In the genomic region with DNA sequence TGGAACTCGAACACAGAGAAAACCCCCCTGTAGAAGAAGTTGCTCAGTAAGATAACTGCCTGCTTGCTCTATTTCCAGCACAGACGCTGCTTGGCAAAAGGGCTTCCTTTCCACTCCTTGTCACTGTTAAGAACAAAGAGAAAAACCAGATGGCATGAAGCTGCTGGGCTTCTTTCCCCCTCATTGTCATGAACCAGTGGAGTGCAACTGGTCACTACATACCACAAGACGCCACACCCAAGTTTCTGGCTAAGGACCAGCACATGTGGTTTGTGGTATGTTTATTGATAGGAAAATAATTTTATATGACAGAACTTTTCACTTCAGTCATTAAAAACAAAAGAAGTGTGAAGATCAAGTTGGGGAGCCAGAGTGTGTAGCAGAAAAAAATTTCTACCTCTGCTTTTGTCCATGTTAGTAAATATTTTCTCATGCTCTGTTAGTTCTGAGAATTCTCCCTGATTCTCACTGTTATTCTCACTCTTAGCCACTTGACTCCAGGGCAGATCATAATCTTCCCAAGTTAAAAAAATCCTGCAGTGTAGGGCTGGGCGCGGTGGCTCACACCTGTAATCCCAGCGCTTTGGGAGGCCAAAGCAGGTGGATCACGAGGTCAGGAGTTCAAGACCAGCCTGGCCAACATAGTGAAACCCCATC, we compare ENCODE assay signal across 11 cellular contexts. TPM values are rescaled to one million over a fixed set of nuclear protein-coding genes. Genes with fewer than 3 reads are reported as not detected.
DNase-seq lines count a peak whose midpoint lies in the region; ATAC-seq and TF ChIP-seq lines count a peak whose summit lies in the region.
"Had no signal": no experiment of that assay in that cellular context is flagged by ENCODE, and none has a peak within 500 bp of the region (broad histone marks: within the 10 kb centered on the region; RNA-seq: fewer than 3 reads in every experiment).

No MANE protein-coding gene starts in this region.

- no peaks in the 10 kb centered on the region for H3K9me3 Mint-ChIP-seq in neural crest cell
- H3K9me3 Mint-ChIP-seq: activated B cell treated with CpG ODN at 0.5 μM for 24 hours had no signal

- no peak overlapping the region for H3K4me3 ChIP-seq in epithelial cell of esophagus (ENCODE audit: low read length)
- H3K4me3 ChIP-seq in WERI-Rb-1 (ENCODE audit: low read depth, low read length), result no peak overlapping the region
- H3K4me3 ChIP-seq: pancreas had no signal

- peaks cover 25% of the 10 kb centered on the region for H3K4me1 Mint-ChIP-seq in neural crest cell

- in situ Hi-C loops in Caki2 (cut with HindIII; ENCODE audit: low pct_unique_long_range_greater_than_20kb, low sequenced_read_pairs), result no loop called here

- peak; percentile 86 for DNase-seq in Caki2 (ENCODE audit: low read depth)
- peak; percentile 23 for DNase-seq in NCI-H226
- peak; percentile 40 for DNase-seq in epithelial cell of esophagus (ENCODE audit: low read depth)
- no peak for DNase-seq in neural crest cell (ENCODE audit: low read depth, low spot score)
- DNase-seq in GM20000 (ENCODE audit: low spot score), result no peak
- no peak for DNase-seq in activated T-cell treated with anti-CD3 and anti-CD28 coated beads for 4 hours
- DNase-seq in WERI-Rb-1, result no peak
- DNase-seq: activated B cell treated with CpG ODN at 0.5 μM for 24 hours, NCI-H1930, pancreas had no signal

- peaks cover 8% of the 10 kb centered on the region for H3K36me3 Mint-ChIP-seq in neural crest cell (ENCODE audit: low read depth)

- H3K27me3 Mint-ChIP-seq in neural crest cell (ENCODE audit: low read depth), result no peaks in the 10 kb centered on the region
- H3K27me3 Mint-ChIP-seq: activated B cell treated with CpG ODN at 0.5 μM for 24 hours had no signal

- TF ChIP-seq CTCF in epithelial cell of esophagus (IDR thresholded peaks at IDR 0.05; ENCODE audit: insufficient read depth, low read depth, low read length, missing control alignments) (no peak), neural crest cell (conservative IDR thresholded peaks at IDR 0.05) (no peak), GM20000 (IDR thresholded peaks at IDR 0.05; ENCODE audit: extremely low read depth, missing control alignments) (no peak), WERI-Rb-1 (IDR thresholded peaks at IDR 0.05; ENCODE audit: low read depth, low read length) (no peak)

- peak overlapping the region; percentile 69 for H3K27ac Mint-ChIP-seq in neural crest cell (ENCODE audit: unreplicated experiment)
- H3K27ac Mint-ChIP-seq: activated B cell treated with CpG ODN at 0.5 μM for 24 hours had no signal

- no peaks in the 10 kb centered on the region for H3K9me3 ChIP-seq in WERI-Rb-1 (ENCODE audit: severe bottlenecking)
- H3K9me3 ChIP-seq: pancreas had no signal

- peaks cover 28% of the 10 kb centered on the region for H3K36me3 ChIP-seq in WERI-Rb-1
- H3K36me3 ChIP-seq: pancreas had no signal

- no peak for ATAC-seq in GM19324 (IDR thresholded peaks at IDR 0.05; ENCODE audit: low FRiP score, unreplicated experiment)

- no peak overlapping the region for H3K27ac ChIP-seq in WERI-Rb-1
- H3K27ac ChIP-seq: pancreas had no signal

- H3K27me3 ChIP-seq in WERI-Rb-1 (ENCODE audit: insufficient read depth, low read depth, severe bottlenecking), result no peaks in the 10 kb centered on the region
- H3K27me3 ChIP-seq: pancreas had no signal

- no peak overlapping the region for H3K4me3 Mint-ChIP-seq in neural crest cell
- H3K4me3 Mint-ChIP-seq: activated B cell treated with CpG ODN at 0.5 μM for 24 hours had no signal

RNA-seq across cellular contexts. Expression of gene CLK3, which starts 37.9 kb away (rescaled TPM):
- total RNA-seq in Caki2 (2014; rRNA removed; shearing (Covaris generic); ENCODE audit: low replicate concordance), result 40.5 and 45.1 TPM in 2 replicates
- total RNA-seq in neural crest cell, result 79.2 and 88.7 TPM in 2 replicates

RNA-seq across cellular contexts. Expression of gene EDC3, which starts 42.3 kb away (rescaled TPM):
- total RNA-seq in Caki2 (2014; rRNA removed; shearing (Covaris generic); ENCODE audit: low replicate concordance), result 26.0 and 31.8 TPM in 2 replicates
- total RNA-seq in neural crest cell, result 69.8 and 75.0 TPM in 2 replicates

Comparison
In these comparisons a context has a peak if more than half of its experiments do, and no peak if none do; other contexts are left out.
1. DNase-seq: peak in Caki2 (single experiment), NCI-H226 (single experiment) and epithelial cell of esophagus (single experiment); none in neural crest cell (single experiment), GM20000 (single experiment), activated T-cell treated with anti-CD3 and anti-CD28 coated beads for 4 hours (single experiment) and WERI-Rb-1 (single experiment).